34 cellular contexts compared by ENCODE assay signal in genomic region chr2:213989207-213989606, GRCh38.
"Had no signal": no experiment of that assay in that cellular context is flagged by ENCODE, and none has a peak within 500 bp of the region (broad histone marks: within the 10 kb centered on the region; RNA-seq: fewer than 3 reads in every experiment).

No MANE protein-coding gene starts in this region.

- H3K4me1 ChIP-seq: adrenal gland, body of pancreas, breast epithelium had no signal

- H3K9me3 ChIP-seq: adrenal gland, body of pancreas, breast epithelium had no signal

- H3K27me3 ChIP-seq: adrenal gland, body of pancreas, brain microvascular endothelial cell, breast epithelium had no signal

- ATAC-seq: activated CD8-positive, alpha-beta T cell treated with anti-CD3 and anti-CD28 coated beads for 36 hours; activated naive CD4-positive, alpha-beta T cell treated with anti-CD3 and anti-CD28 coated beads, Interleukin-2, amount 50 U/mL, for 72 hours; activated T-cell treated with anti-CD3 and anti-CD28 coated beads, Interleukin-2, amount 50 U/mL, for 4 hours; activated T-cell treated with anti-CD3 and anti-CD28 coated beads, Interleukin-2, amount 50 U/mL, for 72 hours; activated T-helper 17 cell treated with anti-CD3 and anti-CD28 coated beads, Interleukin-2, amount 50 U/mL, for 72 hours; body of pancreas had no signal

- H3K27ac ChIP-seq: adrenal gland, body of pancreas, brain microvascular endothelial cell, breast epithelium, VCaP had no signal

- FAIRE-seq: astrocyte, TTC549 had no signal

- DNase-seq: activated B cell treated with CpG ODN at 0.5 μM for 24 hours; activated CD4-positive, alpha-beta memory T cell treated with anti-CD3 and anti-CD28 coated beads for 36 hours; activated CD4-positive, alpha-beta T cell treated with anti-CD3 and anti-CD28 coated beads for 4 hours; activated CD4-positive, alpha-beta T cell treated with anti-CD3 and anti-CD28 coated beads, Interleukin-2, amount 10 ng/mL, durations not matched to agents 24 days and 14 days; activated CD4-positive, alpha-beta T cell treated with anti-CD3 and anti-CD28 coated beads, Interleukin-2, amount 50 U/mL, for 1 hour; activated CD4-positive, alpha-beta T cell treated with anti-CD3 and anti-CD28 coated beads, Interleukin-2, amount 50 U/mL, for 4 hours; activated CD4-positive, CD25-positive, alpha-beta regulatory T cell treated with anti-CD3 and anti-CD28 coated beads, Interleukin-2, amount 50 U/mL, for 72 hours; activated CD8-positive, alpha-beta memory T cell treated with anti-CD3 and anti-CD28 coated beads, Interleukin-2, amount 50 U/mL, for 4 hours; activated CD8-positive, alpha-beta T cell treated with anti-CD3 and anti-CD28 coated beads for 36 hours; activated effector memory CD4-positive, alpha-beta T cell treated with anti-CD3 and anti-CD28 coated beads, Interleukin-2, amount 50 U/mL, for 16 hours; activated gamma-delta T cell treated with Interleukin-2 at 50 U/mL for 16 hours; activated naive CD4-positive, alpha-beta T cell; activated naive CD4-positive, alpha-beta T cell treated with anti-CD3 and anti-CD28 coated beads for 36 hours; activated naive CD4-positive, alpha-beta T cell treated with anti-CD3 and anti-CD28 coated beads, Interleukin-2, amount 50 U/mL, for 16 hours; activated naive CD8-positive, alpha-beta T cell treated with anti-CD3 and anti-CD28 coated beads for 36 hours; activated T-cell treated with anti-CD3 and anti-CD28 coated beads for 4 hours; activated T-cell treated with anti-CD3 and anti-CD28 coated beads, Interleukin-2, amount 50 U/mL, for 1 hour; activated T-cell treated with anti-CD3 and anti-CD28 coated beads, Interleukin-2, amount 50 U/mL, for 4 hours; activated T-cell treated with anti-CD3 and anti-CD28 coated beads, Interleukin-2, amount 50 U/mL, for 72 hours; adrenal gland; amniotic stem cell; aorta; body of pancreas; brain microvascular endothelial cell; central memory CD4-positive, alpha-beta T cell; T-helper 1 cell; T-helper 2 cell; T-helper 9 cell had no signal

- H3K36me3 ChIP-seq: adrenal gland, brain microvascular endothelial cell, breast epithelium had no signal

- H3K4me3 ChIP-seq: adrenal gland, body of pancreas, breast epithelium had no signal
